Comparison of ENCODE assay signal across 2 cellular contexts in the genomic region with DNA sequence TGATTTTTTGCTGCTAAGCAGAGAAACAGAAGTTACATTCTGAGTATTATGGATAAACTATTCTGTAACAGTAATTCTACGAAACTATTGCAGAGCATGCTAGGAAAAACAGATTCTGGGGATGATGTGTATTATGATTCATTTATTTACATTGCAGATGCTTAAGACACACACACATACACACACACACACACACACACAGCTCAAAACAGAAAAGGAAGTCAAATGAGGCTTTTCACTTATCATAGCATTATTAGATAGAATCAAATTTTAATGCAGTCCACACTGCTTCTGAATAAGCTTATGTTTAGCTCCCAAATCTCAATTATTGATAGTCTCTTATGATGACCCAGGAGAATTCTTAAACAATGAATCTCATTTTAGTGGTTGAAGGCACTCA.
TF ChIP-seq lines count a peak whose summit lies in the region.

No MANE protein-coding gene starts in this region.

TF ChIP-seq in SK-N-SH, 30 proteins besides CTCF, POLR2A, EP300 and RAD21:
- TF ChIP-seq, protein P1, sequence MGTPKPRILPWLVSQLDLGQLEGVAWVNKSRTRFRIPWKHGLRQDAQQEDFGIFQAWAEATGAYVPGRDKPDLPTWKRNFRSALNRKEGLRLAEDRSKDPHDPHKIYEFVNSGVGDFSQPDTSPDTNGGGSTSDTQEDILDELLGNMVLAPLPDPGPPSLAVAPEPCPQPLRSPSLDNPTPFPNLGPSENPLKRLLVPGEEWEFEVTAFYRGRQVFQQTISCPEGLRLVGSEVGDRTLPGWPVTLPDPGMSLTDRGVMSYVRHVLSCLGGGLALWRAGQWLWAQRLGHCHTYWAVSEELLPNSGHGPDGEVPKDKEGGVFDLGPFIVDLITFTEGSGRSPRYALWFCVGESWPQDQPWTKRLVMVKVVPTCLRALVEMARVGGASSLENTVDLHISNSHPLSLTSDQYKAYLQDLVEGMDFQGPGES (IDR thresholded peaks at IDR 0.05; ENCODE audit: low read depth, low read length), result no peak
- TF ChIP-seq FOSL2 (IDR thresholded peaks at IDR 0.05; ENCODE audit: borderline replicate concordance, low read depth) (peak; percentile 63), TCF12 (IDR thresholded peaks at IDR 0.05) (peak; percentile 26; the same call in 1 of the 2 replicates), GABPA (IDR thresholded peaks at IDR 0.05; ENCODE audit: low read depth) (no peak), SMC3 (IDR thresholded peaks at IDR 0.05; ENCODE audit: low read depth, low read length) (no peak), YY1 (IDR thresholded peaks at IDR 0.05; ENCODE audit: low read depth) (no peak), NFIC (IDR thresholded peaks at IDR 0.05; ENCODE audit: borderline replicate concordance) (no peak), RCOR1 (IDR thresholded peaks at IDR 0.05; ENCODE audit: low read length) (no peak), FOXM1 (IDR thresholded peaks at IDR 0.05; ENCODE audit: low read depth) (no peak), GATA2 (CRISPR knock-in tag; IDR thresholded peaks at IDR 0.05) (no peak), JUND (IDR thresholded peaks at IDR 0.05) (peak; percentile 29; the same call in 1 of the 2 replicates), EZH2phosphoT487 (IDR thresholded peaks at IDR 0.05; ENCODE audit: borderline replicate concordance, low read depth) (no peak), MXI1 (IDR thresholded peaks at IDR 0.05; ENCODE audit: low read depth, low read length) (no peak)
- TF ChIP-seq, protein P2, sequence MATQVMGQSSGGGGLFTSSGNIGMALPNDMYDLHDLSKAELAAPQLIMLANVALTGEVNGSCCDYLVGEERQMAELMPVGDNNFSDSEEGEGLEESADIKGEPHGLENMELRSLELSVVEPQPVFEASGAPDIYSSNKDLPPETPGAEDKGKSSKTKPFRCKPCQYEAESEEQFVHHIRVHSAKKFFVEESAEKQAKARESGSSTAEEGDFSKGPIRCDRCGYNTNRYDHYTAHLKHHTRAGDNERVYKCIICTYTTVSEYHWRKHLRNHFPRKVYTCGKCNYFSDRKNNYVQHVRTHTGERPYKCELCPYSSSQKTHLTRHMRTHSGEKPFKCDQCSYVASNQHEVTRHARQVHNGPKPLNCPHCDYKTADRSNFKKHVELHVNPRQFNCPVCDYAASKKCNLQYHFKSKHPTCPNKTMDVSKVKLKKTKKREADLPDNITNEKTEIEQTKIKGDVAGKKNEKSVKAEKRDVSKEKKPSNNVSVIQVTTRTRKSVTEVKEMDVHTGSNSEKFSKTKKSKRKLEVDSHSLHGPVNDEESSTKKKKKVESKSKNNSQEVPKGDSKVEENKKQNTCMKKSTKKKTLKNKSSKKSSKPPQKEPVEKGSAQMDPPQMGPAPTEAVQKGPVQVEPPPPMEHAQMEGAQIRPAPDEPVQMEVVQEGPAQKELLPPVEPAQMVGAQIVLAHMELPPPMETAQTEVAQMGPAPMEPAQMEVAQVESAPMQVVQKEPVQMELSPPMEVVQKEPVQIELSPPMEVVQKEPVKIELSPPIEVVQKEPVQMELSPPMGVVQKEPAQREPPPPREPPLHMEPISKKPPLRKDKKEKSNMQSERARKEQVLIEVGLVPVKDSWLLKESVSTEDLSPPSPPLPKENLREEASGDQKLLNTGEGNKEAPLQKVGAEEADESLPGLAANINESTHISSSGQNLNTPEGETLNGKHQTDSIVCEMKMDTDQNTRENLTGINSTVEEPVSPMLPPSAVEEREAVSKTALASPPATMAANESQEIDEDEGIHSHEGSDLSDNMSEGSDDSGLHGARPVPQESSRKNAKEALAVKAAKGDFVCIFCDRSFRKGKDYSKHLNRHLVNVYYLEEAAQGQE (IDR thresholded peaks at IDR 0.05; ENCODE audit: low read depth, low read length), result no peak
- TF ChIP-seq, protein P3, sequence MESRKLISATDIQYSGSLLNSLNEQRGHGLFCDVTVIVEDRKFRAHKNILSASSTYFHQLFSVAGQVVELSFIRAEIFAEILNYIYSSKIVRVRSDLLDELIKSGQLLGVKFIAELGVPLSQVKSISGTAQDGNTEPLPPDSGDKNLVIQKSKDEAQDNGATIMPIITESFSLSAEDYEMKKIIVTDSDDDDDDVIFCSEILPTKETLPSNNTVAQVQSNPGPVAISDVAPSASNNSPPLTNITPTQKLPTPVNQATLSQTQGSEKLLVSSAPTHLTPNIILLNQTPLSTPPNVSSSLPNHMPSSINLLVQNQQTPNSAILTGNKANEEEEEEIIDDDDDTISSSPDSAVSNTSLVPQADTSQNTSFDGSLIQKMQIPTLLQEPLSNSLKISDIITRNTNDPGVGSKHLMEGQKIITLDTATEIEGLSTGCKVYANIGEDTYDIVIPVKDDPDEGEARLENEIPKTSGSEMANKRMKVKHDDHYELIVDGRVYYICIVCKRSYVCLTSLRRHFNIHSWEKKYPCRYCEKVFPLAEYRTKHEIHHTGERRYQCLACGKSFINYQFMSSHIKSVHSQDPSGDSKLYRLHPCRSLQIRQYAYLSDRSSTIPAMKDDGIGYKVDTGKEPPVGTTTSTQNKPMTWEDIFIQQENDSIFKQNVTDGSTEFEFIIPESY (IDR thresholded peaks at IDR 0.05; ENCODE audit: borderline replicate concordance, low read depth), result no peak
- TF ChIP-seq, protein P4, sequence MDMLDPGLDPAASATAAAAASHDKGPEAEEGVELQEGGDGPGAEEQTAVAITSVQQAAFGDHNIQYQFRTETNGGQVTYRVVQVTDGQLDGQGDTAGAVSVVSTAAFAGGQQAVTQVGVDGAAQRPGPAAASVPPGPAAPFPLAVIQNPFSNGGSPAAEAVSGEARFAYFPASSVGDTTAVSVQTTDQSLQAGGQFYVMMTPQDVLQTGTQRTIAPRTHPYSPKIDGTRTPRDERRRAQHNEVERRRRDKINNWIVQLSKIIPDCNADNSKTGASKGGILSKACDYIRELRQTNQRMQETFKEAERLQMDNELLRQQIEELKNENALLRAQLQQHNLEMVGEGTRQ (IDR thresholded peaks at IDR 0.05; ENCODE audit: borderline replicate concordance, low read depth, low read length), result no peak
- TF ChIP-seq, protein P5, sequence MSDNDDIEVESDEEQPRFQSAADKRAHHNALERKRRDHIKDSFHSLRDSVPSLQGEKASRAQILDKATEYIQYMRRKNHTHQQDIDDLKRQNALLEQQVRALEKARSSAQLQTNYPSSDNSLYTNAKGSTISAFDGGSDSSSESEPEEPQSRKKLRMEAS (IDR thresholded peaks at IDR 0.05; ENCODE audit: low read depth), result no peak
TF ChIP-seq in SK-N-SH: peak in this region for 3.

TF ChIP-seq in SK-N-SH treated with all-trans-retinoic acid at 6 μM for 48 hours, 23 proteins besides CTCF, POLR2A, EP300 and RAD21 (continued from another document):
- TF ChIP-seq, protein P6, sequence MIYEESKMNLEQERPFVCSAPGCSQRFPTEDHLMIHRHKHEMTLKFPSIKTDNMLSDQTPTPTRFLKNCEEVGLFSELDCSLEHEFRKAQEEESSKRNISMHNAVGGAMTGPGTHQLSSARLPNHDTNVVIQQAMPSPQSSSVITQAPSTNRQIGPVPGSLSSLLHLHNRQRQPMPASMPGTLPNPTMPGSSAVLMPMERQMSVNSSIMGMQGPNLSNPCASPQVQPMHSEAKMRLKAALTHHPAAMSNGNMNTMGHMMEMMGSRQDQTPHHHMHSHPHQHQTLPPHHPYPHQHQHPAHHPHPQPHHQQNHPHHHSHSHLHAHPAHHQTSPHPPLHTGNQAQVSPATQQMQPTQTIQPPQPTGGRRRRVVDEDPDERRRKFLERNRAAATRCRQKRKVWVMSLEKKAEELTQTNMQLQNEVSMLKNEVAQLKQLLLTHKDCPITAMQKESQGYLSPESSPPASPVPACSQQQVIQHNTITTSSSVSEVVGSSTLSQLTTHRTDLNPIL (CRISPR knock-in tag; IDR thresholded peaks at IDR 0.05; ENCODE audit: low read depth), result no peak
- TF ChIP-seq SNAI2 (CRISPR knock-in tag; IDR thresholded peaks at IDR 0.05), result no peak
TF ChIP-seq in SK-N-SH treated with all-trans-retinoic acid at 6 μM for 48 hours: peak in this region for 0.
